25 cellular contexts compared by ENCODE assay signal in genomic region chr1:241802849-241803248, GRCh38. TPM values are rescaled to one million over a fixed set of nuclear protein-coding genes. Genes with fewer than 3 reads are reported as not detected.
DNase-seq lines count a peak whose midpoint lies in the region; ATAC-seq and TF ChIP-seq lines count a peak whose summit lies in the region.
"Had no signal": no experiment of that assay in that cellular context is flagged by ENCODE, and none has a peak within 500 bp of the region (broad histone marks: within the 10 kb centered on the region; RNA-seq: fewer than 3 reads in every experiment).

No MANE protein-coding gene starts in this region.

- H3K4me3 Mint-ChIP-seq in progenitor cell of endocrine pancreas (ENCODE audit: low read depth) = no peak overlapping the region
- H3K4me3 Mint-ChIP-seq: CD4-positive, alpha-beta memory T cell had no signal

- H3K4me1 ChIP-seq in RWPE2 (ENCODE audit: insufficient read depth, poor library complexity, severe bottlenecking) (no peaks in the 10 kb centered on the region), aorta (ENCODE audit: control insufficient read depth in 1 of 2, insufficient read depth in 2 of 2, low read length in 2 of 2) (no peaks in the 10 kb centered on the region)

- TF ChIP-seq CTCF in RWPE2 (IDR thresholded peaks at IDR 0.05; ENCODE audit: poor library complexity, severe bottlenecking) (no peak), fibroblast of mammary gland (conservative IDR thresholded peaks at IDR 0.05; ENCODE audit: control insufficient read depth, insufficient read depth, low read depth, low read length) (no peak), progenitor cell of endocrine pancreas (IDR thresholded peaks at IDR 0.05; ENCODE audit: unreplicated experiment) (no peak)

- H3K36me3 ChIP-seq in RWPE2 (ENCODE audit: low read depth) = no peaks in the 10 kb centered on the region
- no peaks in the 10 kb centered on the region for H3K36me3 ChIP-seq in aorta (ENCODE audit: control insufficient read depth in 1 of 2, insufficient read depth in 2 of 2, low read length in 1 of 2)

- H3K27me3 ChIP-seq in RWPE2 (ENCODE audit: insufficient read depth, poor library complexity, severe bottlenecking) (no peaks in the 10 kb centered on the region), aorta (ENCODE audit: control insufficient read depth in 1 of 2, insufficient read depth in 2 of 2, low read length in 1 of 2) (no peaks in the 10 kb centered on the region)

- ATAC-seq in RWPE2 (ENCODE audit: low read depth) (peak; percentile 38; the same call in 1 of the 3 replicates), aorta (ENCODE audit: low FRiP score) (no peak)
- ATAC-seq: HCT116 had no signal

- peak overlapping the region; percentile 2 for H3K27ac Mint-ChIP-seq in progenitor cell of endocrine pancreas

- H3K36me3 Mint-ChIP-seq in progenitor cell of endocrine pancreas (ENCODE audit: insufficient read depth) = no peaks in the 10 kb centered on the region
- H3K36me3 Mint-ChIP-seq: CD4-positive, alpha-beta memory T cell had no signal

- H3K9me3 ChIP-seq in RWPE2 (ENCODE audit: severe bottlenecking) (no peaks in the 10 kb centered on the region), aorta (ENCODE audit: control insufficient read depth, low read length) (no peaks in the 10 kb centered on the region)
- H3K9me3 ChIP-seq: A549 had no signal

- H3K4me1 Mint-ChIP-seq in progenitor cell of endocrine pancreas (ENCODE audit: low read depth) = no peaks in the 10 kb centered on the region
- H3K4me1 Mint-ChIP-seq: CD4-positive, alpha-beta memory T cell had no signal

- DNase-seq in HS-5 (ENCODE audit: low read depth) = peak; percentile 20
- DNase-seq in RWPE2 (ENCODE audit: low spot score) = no peak
- DNase-seq in fibroblast of mammary gland (ENCODE audit: low read depth) = peak; percentile 16
- DNase-seq in progenitor cell of endocrine pancreas (ENCODE audit: low spot score, unreplicated experiment) = no peak
- no peak for DNase-seq in NK-92 (lab: John Stamatoyannopoulos, UW; ENCODE audit: unreplicated experiment)
- DNase-seq in aorta = no peak
- DNase-seq in superior temporal gyrus (ENCODE audit: extremely low spot score) = no peak
- DNase-seq: AML-193; C1 segment of cervical spinal cord; CD4-positive, alpha-beta memory T cell; COR-L47; DMS79; GF-D8; Karpas-422; MV-4-11; NCI-H1105; NCI-H1436 treated with DMSO at 0.1 percent for 48 hours; NCI-H187 treated with DMSO at 0.1 percent for 48 hours; NCI-H524 treated with DMSO at 0.1 percent for 48 hours; NCI-H774; NK-92 treated with Interleukin-12 subunit alpha and Interleukin-12 subunit beta, amount 100 ng/mL, for 24 hours; RPMI8226; SHP77 had no signal

- H3K27ac ChIP-seq in RWPE2 (ENCODE audit: poor library complexity, severe bottlenecking) = no peak overlapping the region
- H3K27ac ChIP-seq in aorta (ENCODE audit: low read depth in 1 of 2, low read length in 2 of 2) = no peak overlapping the region
- H3K27ac ChIP-seq: A549 had no signal

- H3K27me3 Mint-ChIP-seq in progenitor cell of endocrine pancreas = peaks cover 16% of the 10 kb centered on the region

- intact Hi-C loops in aorta (cut with DNase I) = no loop called here

- 91 to 92% methylated on average over 3 of the region's 3 CpGs for WGBS in aorta, 2 donors

- no peaks in the 10 kb centered on the region for H3K9me3 Mint-ChIP-seq in progenitor cell of endocrine pancreas (ENCODE audit: low read depth)
- H3K9me3 Mint-ChIP-seq: CD4-positive, alpha-beta memory T cell had no signal

- no peak overlapping the region for H3K4me3 ChIP-seq in RWPE2 (ENCODE audit: severe bottlenecking)
- no peak overlapping the region for H3K4me3 ChIP-seq in fibroblast of mammary gland (ENCODE audit: control insufficient read depth, low read depth, low read length)
- no peak overlapping the region for H3K4me3 ChIP-seq in aorta (ENCODE audit: low read length in 2 of 2)
- H3K4me3 ChIP-seq: A549 had no signal

RNA-seq across cellular contexts. Expression of gene EXO1, which starts 45.2 kb away (rescaled TPM):
- 12.5 and 16.2 TPM in 2 replicates for total RNA-seq in progenitor cell of endocrine pancreas
- 1 to 10 TPM in 1 of 2 donors, under 1 TPM in 1; 0.65 to 1.5 TPM for total RNA-seq in aorta
- polyA plus RNA-seq in aorta = 1 to 10 TPM in 1 of 2 donors, under 1 TPM in 1; 0.38 to 1.1 TPM
- polyA plus RNA-seq: CD4-positive, alpha-beta memory T cell had no signal

Comparison
In these comparisons a context has a peak if more than half of its experiments do, and no peak if none do; other contexts are left out.
1. DNase-seq: peak in HS-5 (single experiment) and fibroblast of mammary gland (single experiment); none in RWPE2 (single experiment), progenitor cell of endocrine pancreas (single experiment), NK-92 (single experiment), aorta (0 of 2) and superior temporal gyrus (single experiment).